ENCODE assay signal across 9 cellular contexts in genomic region chr2:190119257-190119656, GRCh38. TPM values are rescaled to one million over a fixed set of nuclear protein-coding genes. Genes with fewer than 3 reads are reported as not detected.
A peak's percentile ranks its signal among the peaks of the same experiment; 100 is the strongest.
DNase-seq lines count a peak whose midpoint lies in the region; ATAC-seq and TF ChIP-seq lines count a peak whose summit lies in the region.
"Had no signal": no experiment of that assay in that cellular context is flagged by ENCODE, and none has a peak within 500 bp of the region (broad histone marks: within the 10 kb centered on the region; RNA-seq: fewer than 3 reads in every experiment).

No MANE protein-coding gene starts in this region.

- TF ChIP-seq EP300 in ovary (IDR thresholded peaks at IDR 0.05) (no peak), stomach (IDR thresholded peaks at IDR 0.05) (no peak)

- H3K4me1 ChIP-seq in GM23248 (ENCODE audit: insufficient read depth) (peaks cover 10% of the 10 kb centered on the region; the same call in 1 of the 2 replicates), heart right ventricle (peaks cover 0 to 13% (median 5%) of the 10 kb centered on the region in 9 donors), ovary (ENCODE audit: insufficient read depth) (no peaks in the 10 kb centered on the region), stomach (no peaks in the 10 kb centered on the region)

- H3K79me2 ChIP-seq in GM23248 (ENCODE audit: insufficient read depth), result no peaks in the 10 kb centered on the region

- ATAC-seq in heart right ventricle, result peak; percentile 61 to 84 (median 74)
- ATAC-seq in HG03457 (IDR thresholded peaks at IDR 0.05; ENCODE audit: unreplicated experiment), result no peak
- no peak for ATAC-seq in GM19455 (IDR thresholded peaks at IDR 0.05; ENCODE audit: unreplicated experiment)

- TF ChIP-seq POLR2A in ovary (IDR thresholded peaks at IDR 0.05) (no peak), stomach (IDR thresholded peaks at IDR 0.05) (no peak)

- peaks cover 4% of the 10 kb centered on the region; the same call in 1 of the 2 replicates for H3F3A ChIP-seq in GM23248 (ENCODE audit: insufficient read depth)

- no peaks in the 10 kb centered on the region for H3K27me3 ChIP-seq in GM23248 (replicated peaks; ENCODE audit: insufficient read depth)
- peaks cover 0 to 3% (median 0%) of the 10 kb centered on the region in 7 donors for H3K27me3 ChIP-seq in heart right ventricle
- H3K27me3 ChIP-seq in ovary, result no peaks in the 10 kb centered on the region
- H3K27me3 ChIP-seq in stomach, result no peaks in the 10 kb centered on the region

- peak overlapping the region; percentile 88 for H2AFZ ChIP-seq in GM23248

- TF ChIP-seq CTCF in heart right ventricle (IDR thresholded peaks at IDR 0.05) (no peak), ovary (IDR thresholded peaks at IDR 0.05) (no peak), stomach (IDR thresholded peaks at IDR 0.05) (no peak)

- intact Hi-C loops in heart right ventricle (cut with DNase I), result no loop called here
- intact Hi-C loops in ovary (cut with DNase I), result no loop called here
- intact Hi-C loops in stomach (cut with DNase I; ENCODE audit: low total_unique reads), result no loop called here

- H3K36me3 ChIP-seq in GM23248 (ENCODE audit: low read depth) (no peaks in the 10 kb centered on the region), heart right ventricle (no peaks in the 10 kb centered on the region), ovary (no peaks in the 10 kb centered on the region), stomach (no peaks in the 10 kb centered on the region)

- H3K4me2 ChIP-seq in GM23248 (ENCODE audit: unreplicated experiment), result peak overlapping the region; percentile 86

- H3K9ac ChIP-seq in GM23248, result peak overlapping the region; percentile 52

- H3K9me3 ChIP-seq in GM23248 (ENCODE audit: low read depth) (no peaks in the 10 kb centered on the region), heart right ventricle (no peaks in the 10 kb centered on the region), ovary (no peaks in the 10 kb centered on the region), stomach (no peaks in the 10 kb centered on the region)

- 6 to 9% methylated on average over 14 of the region's 14 CpGs for WGBS in GM23248 (ENCODE audit: low coverage in 1 of 2, low lambda C conversion rate in 2 of 2, missing lambda C conversion rate in 2 of 2), 2 experiments
- 44 to 63% methylated on average over 14 of the region's 14 CpGs for WGBS in heart right ventricle, 2 donors
- WGBS in ovary, 3 donors, result 60 to 76% (median 67%) methylated on average over 14 of the region's 14 CpGs
- WGBS in stomach, 5 donors, result 57 to 75% (median 61%) methylated on average over 14 of the region's 14 CpGs

- peak; percentile 65 for DNase-seq in GM23248
- peak; percentile 26 to 39 for DNase-seq in activated T-cell treated with anti-CD3 and anti-CD28 coated beads, Interleukin-2, amount 50 U/mL, for 48 hours
- DNase-seq in heart right ventricle, result peak; percentile 15 to 37
- peak in 4 of 5 donors; percentile 16 to 35 (median 18) for DNase-seq in ovary
- no peak for DNase-seq in NCI-H1436 treated with DMSO at 0.1 percent for 48 hours (lab: John Stamatoyannopoulos, UW)
- no peak for DNase-seq in stomach

- peak overlapping the region; percentile 75 for H3K4me3 ChIP-seq in GM23248
- H3K4me3 ChIP-seq in heart right ventricle, result peak overlapping the region in 8 of 10 donors; percentile 16 to 46 (median 36)
- no peak overlapping the region for H3K4me3 ChIP-seq in ovary
- peak overlapping the region in 2 of 4 donors; percentile 4 to 24 for H3K4me3 ChIP-seq in stomach

- H3K9me2 ChIP-seq in GM23248 (ENCODE audit: insufficient read depth), result no peaks in the 10 kb centered on the region

- H3K27ac ChIP-seq in GM23248, result no peak overlapping the region
- no peak overlapping the region for H3K27ac ChIP-seq in heart right ventricle
- H3K27ac ChIP-seq in ovary, result no peak overlapping the region
- H3K27ac ChIP-seq in stomach, result no peak overlapping the region

- in situ Hi-C loops in GM23248 (cut with MboI), result no loop called here

- H4K20me1 ChIP-seq in GM23248 (ENCODE audit: insufficient read depth), result no peaks in the 10 kb centered on the region

RNA-seq across cellular contexts. Expression of gene MSTN, which starts 56.7 kb away (rescaled TPM):
- 0.11 and 0.51 TPM in 2 replicates for total RNA-seq in GM23248 (2014; rRNA removed; shearing (Covaris generic))
- 0.09 and 0.16 TPM in 2 replicates for polyA plus RNA-seq in GM23248 (2016; fragmentation: Nextera tagmentation; extraction: Ambion mirVana)
- total RNA-seq in heart right ventricle, result under 1 TPM in 7 of 10 donors, not detected in 3; 0.10 to 0.71 (median 0.21) TPM
- polyA plus RNA-seq in heart right ventricle, result under 1 TPM; 0.04 to 0.29 TPM
- total RNA-seq in ovary, result under 1 TPM in 6 of 7 donors, not detected in 1; 0.13 to 0.34 (median 0.23) TPM
- under 1 TPM; 0.16 to 0.45 TPM for polyA plus RNA-seq in ovary
- 1 to 10 TPM in 1 of 5 donors, not detected in 4; 2.0 TPM for total RNA-seq in stomach
- under 1 TPM in 2 of 3 donors, not detected in 1; 0.45 to 0.46 TPM for polyA plus RNA-seq in stomach
- total RNA-seq: HT1080 had no signal

Comparison
In these comparisons a context has a peak if more than half of its experiments do, and no peak if none do; other contexts are left out.
1. DNase-seq: peak in GM23248 (single experiment), activated T-cell treated with anti-CD3 and anti-CD28 coated beads, Interleukin-2, amount 50 U/mL, for 48 hours (2 of 2), heart right ventricle (2 of 2) and ovary (4 of 5); none in NCI-H1436 treated with DMSO at 0.1 percent for 48 hours (single experiment) and stomach (single experiment).
2. ATAC-seq: peak in heart right ventricle (8 of 8); none in HG03457 (single experiment) and GM19455 (single experiment).